ENCODE assay signal across 26 cellular contexts in genomic region chr21:35268817-35269216, GRCh38.
A peak's percentile ranks its signal among the peaks of the same experiment; 100 is the strongest.
DNase-seq lines count a peak whose midpoint lies in the region; ATAC-seq, FAIRE-seq and TF ChIP-seq lines count a peak whose summit lies in the region.
"Had no signal": no experiment of that assay in that cellular context is flagged by ENCODE, and none has a peak within 500 bp of the region (broad histone marks: within the 10 kb centered on the region; RNA-seq: fewer than 3 reads in every experiment).

No MANE protein-coding gene starts in this region.

- no peak overlapping the region for H3K27ac Mint-ChIP-seq in astrocyte (ENCODE audit: unreplicated experiment)
- H3K27ac Mint-ChIP-seq: B cell; CD4-positive, alpha-beta T cell; CD8-positive, alpha-beta T cell had no signal

- H3K4me3 ChIP-seq in RWPE2 (ENCODE audit: severe bottlenecking): no peak overlapping the region
- H3K4me3 ChIP-seq in astrocyte (ENCODE audit: insufficient read depth, low read depth, low read length): no peak overlapping the region
- H3K4me3 ChIP-seq: A549; BLaER1 treated with 17β-estradiol and CSF1 and Interleukin-3, amounts not matched to agents 10 nM and 100 nM; GM12878 had no signal

- no peaks in the 10 kb centered on the region for H3K9me3 ChIP-seq in RWPE2 (ENCODE audit: severe bottlenecking)
- H3K9me3 ChIP-seq in astrocyte (ENCODE audit: insufficient read depth, low read depth, low read length): no peaks in the 10 kb centered on the region
- H3K9me3 ChIP-seq: A549, Caco-2 had no signal

- H3K36me3 ChIP-seq in RWPE2 (ENCODE audit: low read depth): no peaks in the 10 kb centered on the region
- no peaks in the 10 kb centered on the region for H3K36me3 ChIP-seq in astrocyte (ENCODE audit: insufficient read depth, low read length)
- H3K36me3 ChIP-seq: BLaER1 treated with 17β-estradiol and CSF1 and Interleukin-3, amounts not matched to agents 10 nM and 100 nM had no signal

- no peaks in the 10 kb centered on the region for H4K20me1 ChIP-seq in astrocyte (ENCODE audit: insufficient read depth, low read length)
- H4K20me1 ChIP-seq: BLaER1 treated with 17β-estradiol and CSF1 and Interleukin-3, amounts not matched to agents 10 nM and 100 nM had no signal

- no peaks in the 10 kb centered on the region for H3K79me2 ChIP-seq in astrocyte (ENCODE audit: insufficient read depth, low read length)

- no peak; the same call in 2 of the 3 replicates for ATAC-seq in RWPE2 (ENCODE audit: low read depth)
- ATAC-seq in GM19397 (IDR thresholded peaks at IDR 0.05; ENCODE audit: unreplicated experiment): no peak
- ATAC-seq: A549; CD8-positive, alpha-beta T cell; GM12878 had no signal

- DNase-seq in HCEC 1CT: peak; percentile 55
- no peak for DNase-seq in RWPE2 (ENCODE audit: low spot score)
- peak; percentile 36 for DNase-seq in astrocyte (ENCODE audit: low read depth)
- DNase-seq in NK-92 (lab: John Stamatoyannopoulos, UW; ENCODE audit: unreplicated experiment): no peak
- DNase-seq in DMS 273 treated with DMSO at 0.1 percent for 48 hours (lab: John Stamatoyannopoulos, UW): no peak
- DNase-seq: AML-193; Caco-2; Calu3; CD4-positive, alpha-beta T cell; CD8-positive, alpha-beta T cell; DMS153; DMS53; DMS79; DND-41; EL; GDM1 had no signal

- H3K27me3 Mint-ChIP-seq in astrocyte (ENCODE audit: low read depth, unreplicated experiment): no peaks in the 10 kb centered on the region
- H3K27me3 Mint-ChIP-seq: CD4-positive, alpha-beta T cell had no signal

- H3K27ac ChIP-seq in RWPE2 (ENCODE audit: poor library complexity, severe bottlenecking): peak overlapping the region; percentile 0
- H3K27ac ChIP-seq in astrocyte (ENCODE audit: low read depth, low read length): no peak overlapping the region
- H3K27ac ChIP-seq: 22Rv1; A549; BLaER1 treated with 17β-estradiol and CSF1 and Interleukin-3, amounts not matched to agents 10 nM and 100 nM; C4-2B had no signal

- H3K36me3 Mint-ChIP-seq in astrocyte (ENCODE audit: low read depth, unreplicated experiment): no peaks in the 10 kb centered on the region
- H3K36me3 Mint-ChIP-seq: CD8-positive, alpha-beta T cell had no signal

- H3K27me3 ChIP-seq in RWPE2 (ENCODE audit: insufficient read depth, poor library complexity, severe bottlenecking) (no peaks in the 10 kb centered on the region), astrocyte (ENCODE audit: insufficient read depth, low read length) (no peaks in the 10 kb centered on the region)
- H3K27me3 ChIP-seq: BLaER1 treated with 17β-estradiol and CSF1 and Interleukin-3, amounts not matched to agents 10 nM and 100 nM had no signal

- no peak overlapping the region for H3K4me3 Mint-ChIP-seq in astrocyte (ENCODE audit: unreplicated experiment)
- H3K4me3 Mint-ChIP-seq: B cell; CD4-positive, alpha-beta T cell; CD8-positive, alpha-beta T cell had no signal

- peaks cover 25% of the 10 kb centered on the region for H3K4me1 ChIP-seq in RWPE2 (ENCODE audit: insufficient read depth, poor library complexity, severe bottlenecking)
- H3K4me1 ChIP-seq in astrocyte (ENCODE audit: insufficient read depth, low read length): peaks cover 14% of the 10 kb centered on the region
- H3K4me1 ChIP-seq: BLaER1 treated with 17β-estradiol and CSF1 and Interleukin-3, amounts not matched to agents 10 nM and 100 nM had no signal

- no peak overlapping the region for H3K9ac ChIP-seq in astrocyte (ENCODE audit: low read length)
- H3K9ac ChIP-seq: BLaER1 treated with 17β-estradiol and CSF1 and Interleukin-3, amounts not matched to agents 10 nM and 100 nM had no signal

- no peak for FAIRE-seq in astrocyte (lab: Jason Lieb, UNC)
- FAIRE-seq: A549, D721Med, GM12878, GM12892, GM18507 had no signal

- peaks cover 17% of the 10 kb centered on the region for H3K4me1 Mint-ChIP-seq in astrocyte (ENCODE audit: low read depth, unreplicated experiment)
- H3K4me1 Mint-ChIP-seq: B cell had no signal

- no peak overlapping the region for H2AFZ ChIP-seq in astrocyte (ENCODE audit: low read depth, low read length)

- H3K4me2 ChIP-seq in astrocyte (ENCODE audit: low read length): no peak overlapping the region
- H3K4me2 ChIP-seq: A549; BLaER1 treated with 17β-estradiol and CSF1 and Interleukin-3, amounts not matched to agents 10 nM and 100 nM had no signal

- TF ChIP-seq CTCF in RWPE2 (IDR thresholded peaks at IDR 0.05; ENCODE audit: poor library complexity, severe bottlenecking): no peak
- no peak for TF ChIP-seq CTCF in astrocyte (IDR thresholded peaks at IDR 0.05; ENCODE audit: insufficient read depth, low read depth, low read length)

- H3K9me3 Mint-ChIP-seq in astrocyte (ENCODE audit: unreplicated experiment): peaks cover 4% of the 10 kb centered on the region
- H3K9me3 Mint-ChIP-seq: CD4-positive, alpha-beta T cell; CD8-positive, alpha-beta T cell had no signal

Comparison
In these comparisons a context has a peak if more than half of its experiments do, and no peak if none do; other contexts are left out.
1. DNase-seq: peak in HCEC 1CT (single experiment) and astrocyte (single experiment); none in RWPE2 (single experiment), NK-92 (single experiment) and DMS 273 treated with DMSO at 0.1 percent for 48 hours (single experiment).